8 cellular contexts compared by ENCODE assay signal in the genomic region with DNA sequence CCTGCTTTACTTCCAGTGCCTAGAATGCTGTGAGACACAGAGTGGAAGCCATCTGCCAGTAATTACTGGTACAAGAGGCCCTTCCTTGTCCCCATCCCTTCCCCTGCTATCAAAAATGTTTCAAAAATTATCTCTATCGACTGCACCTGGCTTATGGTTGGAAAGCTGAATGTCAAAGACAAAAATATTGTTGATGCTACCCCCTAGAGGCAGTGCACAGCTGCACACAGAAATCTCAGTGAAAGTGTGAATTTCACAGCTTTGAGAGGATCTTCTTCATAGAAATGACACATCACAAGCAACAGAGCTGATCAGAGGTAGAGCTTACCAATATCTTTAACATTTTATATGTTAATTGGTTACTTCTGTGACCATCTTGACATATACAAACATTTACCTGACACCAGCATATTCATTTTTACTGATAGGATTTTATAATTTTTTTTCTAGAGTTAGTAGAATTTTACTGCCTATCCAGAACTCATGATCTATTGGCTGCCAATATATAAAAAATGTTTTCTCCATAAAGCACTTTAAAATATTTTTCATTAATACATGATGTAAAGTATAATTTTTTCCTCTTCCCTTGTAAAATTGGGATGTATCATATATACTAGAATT. TPM values are rescaled to one million over a fixed set of nuclear protein-coding genes. Genes with fewer than 3 reads are reported as not detected.
DNase-seq lines count a peak whose midpoint lies in the region; ATAC-seq and TF ChIP-seq lines count a peak whose summit lies in the region.

No MANE protein-coding gene starts in this region.

- no peaks in the 10 kb centered on the region for H3K9me3 Mint-ChIP-seq in activated T-cell treated with anti-CD3 and anti-CD28 coated beads, Interleukin-2, amount 50 U/mL, for 24 hours

- H3K36me3 Mint-ChIP-seq in activated T-cell treated with anti-CD3 and anti-CD28 coated beads, Interleukin-2, amount 50 U/mL, for 24 hours (ENCODE audit: low read depth): no peaks in the 10 kb centered on the region

- no peak overlapping the region for H2AFZ ChIP-seq in fibroblast of lung (ENCODE audit: low read length)

- no peaks in the 10 kb centered on the region for H3K4me1 Mint-ChIP-seq in activated T-cell treated with anti-CD3 and anti-CD28 coated beads, Interleukin-2, amount 50 U/mL, for 24 hours (ENCODE audit: low read depth)

- no peaks in the 10 kb centered on the region for H3K27me3 ChIP-seq in fibroblast of lung (ENCODE audit: control insufficient read depth, insufficient read depth, low read length)

- no peak overlapping the region for H3K9ac ChIP-seq in fibroblast of lung (ENCODE audit: insufficient read depth, low read length)

- H3K4me1 ChIP-seq in fibroblast of lung (ENCODE audit: control insufficient read depth, extremely low read depth, insufficient read depth, low read length): no peaks in the 10 kb centered on the region

- TF ChIP-seq CTCF in GM13977 (IDR thresholded peaks at IDR 0.05; ENCODE audit: extremely low read depth, insufficient read depth, missing control alignments) (peak; percentile 58), fibroblast of lung (conservative IDR thresholded peaks at IDR 0.05 in 1 of 2, IDR thresholded peaks at IDR 0.05 in 1 of 2; ENCODE audit: low read depth in 1 of 2, low read length in 2 of 2) (peak; percentile 48 to 52)

- no peaks in the 10 kb centered on the region for H3K9me3 ChIP-seq in fibroblast of lung (ENCODE audit: control insufficient read depth, insufficient read depth, low read depth, low read length)

- DNase-seq in ACHN (peak; percentile 39), GM13977 (ENCODE audit: low spot score) (peak; percentile 39), NCI-H2171 treated with DMSO at 0.1 percent for 48 hours (lab: John Stamatoyannopoulos, UW) (peak; percentile 50), fibroblast of lung (ENCODE audit: low read depth in 2 of 2) (no peak), MV-4-11 (lab: John Stamatoyannopoulos, UW) (no peak), activated gamma-delta T cell treated with Interleukin-2 at 50 U/mL for 16 hours (no peak)
- DNase-seq in activated T-cell treated with anti-CD3 and anti-CD28 coated beads, Interleukin-2, amount 50 U/mL, for 24 hours: no peak

- H3K4me2 ChIP-seq in fibroblast of lung (ENCODE audit: extremely low read depth, insufficient read depth, low read length): no peak overlapping the region

- H3K27ac Mint-ChIP-seq in activated T-cell treated with anti-CD3 and anti-CD28 coated beads, Interleukin-2, amount 50 U/mL, for 24 hours: no peak overlapping the region

- H3K4me3 Mint-ChIP-seq in activated T-cell treated with anti-CD3 and anti-CD28 coated beads, Interleukin-2, amount 50 U/mL, for 24 hours: no peak overlapping the region

- H3K79me2 ChIP-seq in fibroblast of lung (ENCODE audit: control insufficient read depth, insufficient read depth, low read length): no peaks in the 10 kb centered on the region

- no peaks in the 10 kb centered on the region for H3K36me3 ChIP-seq in fibroblast of lung (ENCODE audit: control insufficient read depth, insufficient read depth, low read length)

- in situ Hi-C loops in ACHN (cut with HindIII; ENCODE audit: low pct_ligation_motif_present, low pct_unique_long_range_greater_than_20kb, low sequenced_read_pairs) (no loop called here), GM13977 (cut with MboI; ENCODE audit: low pct_unique_long_range_greater_than_20kb, low sequenced_read_pairs, unreplicated experiment) (no loop called here)

- peaks cover 21% of the 10 kb centered on the region for H3K27me3 Mint-ChIP-seq in activated T-cell treated with anti-CD3 and anti-CD28 coated beads, Interleukin-2, amount 50 U/mL, for 24 hours

- no peaks in the 10 kb centered on the region for H4K20me1 ChIP-seq in fibroblast of lung (ENCODE audit: control insufficient read depth, extremely low read depth, insufficient read depth, low read length)

- no peak for ATAC-seq in HG03108 (IDR thresholded peaks at IDR 0.05; ENCODE audit: unreplicated experiment)

- H3K4me3 ChIP-seq in fibroblast of lung (replicated peaks in 1 of 4; ENCODE audit: control extremely low read depth in 1 of 4, insufficient read depth in 1 of 4, low read depth in 3 of 4, low read length in 4 of 4): no peak overlapping the region

- H3K27ac ChIP-seq in fibroblast of lung (ENCODE audit: insufficient read depth, low read length): no peak overlapping the region

RNA-seq across cellular contexts. Expression of a gene that starts 17.1 kb away (rescaled TPM):
- total RNA-seq in fibroblast of lung: 0.26 and 0.33 TPM in 2 replicates
- polyA plus RNA-seq in fibroblast of lung: 0.20 and 0.42 TPM in 2 replicates
- polyA plus RNA-seq in fibroblast of lung (2012): 0.28 and 0.75 TPM in 2 replicates
- 0.04 and 1.9 TPM in 2 replicates for polyA minus RNA-seq in fibroblast of lung (ENCODE audit: low replicate concordance)

Comparison
In these comparisons a context has a peak if more than half of its experiments do, and no peak if none do; other contexts are left out.
1. DNase-seq: peak in ACHN (single experiment), GM13977 (single experiment) and NCI-H2171 treated with DMSO at 0.1 percent for 48 hours (single experiment); none in fibroblast of lung (0 of 2), activated T-cell treated with anti-CD3 and anti-CD28 coated beads, Interleukin-2, amount 50 U/mL, for 24 hours (single experiment), MV-4-11 (single experiment) and activated gamma-delta T cell treated with Interleukin-2 at 50 U/mL for 16 hours (single experiment).